ENCODE assay signal across 2 cellular contexts in the genomic region with DNA sequence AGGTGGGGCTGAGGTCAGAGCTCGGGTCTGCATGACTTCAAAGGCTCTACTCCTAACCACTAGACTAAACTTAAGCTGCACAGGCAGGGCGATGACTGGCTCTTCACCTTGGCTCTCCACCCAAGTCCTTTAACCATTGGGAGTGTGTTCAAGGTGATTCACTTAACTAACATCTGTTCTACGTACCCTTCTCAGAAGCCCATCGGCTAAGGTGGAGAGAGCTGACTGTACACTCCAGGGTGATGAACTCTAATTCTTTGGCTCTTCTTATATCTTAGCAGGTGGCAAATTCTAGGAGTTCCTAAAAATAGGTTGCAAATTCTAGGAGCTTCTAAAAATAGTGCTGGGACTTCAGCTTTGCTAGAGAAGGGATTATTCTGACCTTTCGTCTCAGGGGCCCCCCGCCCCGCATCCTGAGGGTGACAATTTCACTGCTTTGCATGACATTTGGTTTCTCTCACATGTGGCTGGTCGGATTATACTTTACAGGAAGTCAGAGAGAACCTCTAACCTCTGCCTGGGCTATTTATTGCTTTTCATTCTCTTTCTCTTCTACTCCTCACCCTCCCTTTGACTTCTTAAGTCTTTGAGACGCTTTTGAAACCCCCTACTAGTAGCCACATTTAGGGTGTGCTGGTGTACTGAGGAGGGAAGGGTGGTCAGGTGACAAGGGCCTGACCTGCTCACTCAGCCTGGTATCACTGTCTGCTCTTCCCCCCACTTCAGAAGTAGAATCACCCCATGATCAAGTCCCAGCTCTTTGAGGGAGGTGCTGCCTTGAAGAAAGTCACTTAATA.
TF ChIP-seq lines count a peak whose summit lies in the region.

No MANE protein-coding gene starts in this region.

TF ChIP-seq in WTC11, 78 proteins besides CTCF, POLR2A, EP300 and RAD21 (continued from another document):
- TF ChIP-seq, protein P1, sequence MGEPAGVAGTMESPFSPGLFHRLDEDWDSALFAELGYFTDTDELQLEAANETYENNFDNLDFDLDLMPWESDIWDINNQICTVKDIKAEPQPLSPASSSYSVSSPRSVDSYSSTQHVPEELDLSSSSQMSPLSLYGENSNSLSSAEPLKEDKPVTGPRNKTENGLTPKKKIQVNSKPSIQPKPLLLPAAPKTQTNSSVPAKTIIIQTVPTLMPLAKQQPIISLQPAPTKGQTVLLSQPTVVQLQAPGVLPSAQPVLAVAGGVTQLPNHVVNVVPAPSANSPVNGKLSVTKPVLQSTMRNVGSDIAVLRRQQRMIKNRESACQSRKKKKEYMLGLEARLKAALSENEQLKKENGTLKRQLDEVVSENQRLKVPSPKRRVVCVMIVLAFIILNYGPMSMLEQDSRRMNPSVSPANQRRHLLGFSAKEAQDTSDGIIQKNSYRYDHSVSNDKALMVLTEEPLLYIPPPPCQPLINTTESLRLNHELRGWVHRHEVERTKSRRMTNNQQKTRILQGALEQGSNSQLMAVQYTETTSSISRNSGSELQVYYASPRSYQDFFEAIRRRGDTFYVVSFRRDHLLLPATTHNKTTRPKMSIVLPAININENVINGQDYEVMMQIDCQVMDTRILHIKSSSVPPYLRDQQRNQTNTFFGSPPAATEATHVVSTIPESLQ (CRISPR knock-in tag; IDR thresholded peaks at IDR 0.05) = no peak
- TF ChIP-seq NR3C1 (CRISPR knock-in tag; conservative IDR thresholded peaks at IDR 0.05; ENCODE audit: low read depth) (no peak), ZNF671 (CRISPR knock-in tag; IDR thresholded peaks at IDR 0.05) (no peak), HMGA2 (CRISPR knock-in tag; IDR thresholded peaks at IDR 0.05) (no peak), ZNF219 (CRISPR knock-in tag; IDR thresholded peaks at IDR 0.05; ENCODE audit: borderline replicate concordance) (no peak), RORB (CRISPR knock-in tag; IDR thresholded peaks at IDR 0.05) (no peak), ZBTB21 (CRISPR knock-in tag; IDR thresholded peaks at IDR 0.05; ENCODE audit: borderline replicate concordance) (no peak), ATF1 (CRISPR knock-in tag; IDR thresholded peaks at IDR 0.05) (no peak), CREM (CRISPR knock-in tag; IDR thresholded peaks at IDR 0.05) (no peak), ERG (CRISPR knock-in tag; IDR thresholded peaks at IDR 0.05) (no peak), NR1H2 (CRISPR knock-in tag; IDR thresholded peaks at IDR 0.05) (no peak), FOXJ3 (CRISPR knock-in tag; IDR thresholded peaks at IDR 0.05; ENCODE audit: borderline replicate concordance) (no peak)
TF ChIP-seq in WTC11: peak in this region for 0.

TF ChIP-seq in SK-N-SH treated with all-trans-retinoic acid at 6 μM for 48 hours, 23 proteins besides CTCF, POLR2A, EP300 and RAD21 (continued from another document):
- TF ChIP-seq, protein P2, sequence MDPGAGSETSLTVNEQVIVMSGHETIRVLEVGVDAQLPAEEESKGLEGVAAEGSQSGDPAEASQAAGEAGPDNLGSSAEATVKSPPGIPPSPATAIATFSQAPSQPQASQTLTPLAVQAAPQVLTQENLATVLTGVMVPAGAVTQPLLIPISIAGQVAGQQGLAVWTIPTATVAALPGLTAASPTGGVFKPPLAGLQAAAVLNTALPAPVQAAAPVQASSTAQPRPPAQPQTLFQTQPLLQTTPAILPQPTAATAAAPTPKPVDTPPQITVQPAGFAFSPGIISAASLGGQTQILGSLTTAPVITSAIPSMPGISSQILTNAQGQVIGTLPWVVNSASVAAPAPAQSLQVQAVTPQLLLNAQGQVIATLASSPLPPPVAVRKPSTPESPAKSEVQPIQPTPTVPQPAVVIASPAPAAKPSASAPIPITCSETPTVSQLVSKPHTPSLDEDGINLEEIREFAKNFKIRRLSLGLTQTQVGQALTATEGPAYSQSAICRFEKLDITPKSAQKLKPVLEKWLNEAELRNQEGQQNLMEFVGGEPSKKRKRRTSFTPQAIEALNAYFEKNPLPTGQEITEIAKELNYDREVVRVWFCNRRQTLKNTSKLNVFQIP (CRISPR knock-in tag; IDR thresholded peaks at IDR 0.05; ENCODE audit: borderline replicate concordance, low read depth) = no peak
- no peak for TF ChIP-seq ZFP30 (CRISPR knock-in tag; IDR thresholded peaks at IDR 0.05)
- TF ChIP-seq ZNF70 (CRISPR knock-in tag; IDR thresholded peaks at IDR 0.05) = no peak
- TF ChIP-seq, protein P3, sequence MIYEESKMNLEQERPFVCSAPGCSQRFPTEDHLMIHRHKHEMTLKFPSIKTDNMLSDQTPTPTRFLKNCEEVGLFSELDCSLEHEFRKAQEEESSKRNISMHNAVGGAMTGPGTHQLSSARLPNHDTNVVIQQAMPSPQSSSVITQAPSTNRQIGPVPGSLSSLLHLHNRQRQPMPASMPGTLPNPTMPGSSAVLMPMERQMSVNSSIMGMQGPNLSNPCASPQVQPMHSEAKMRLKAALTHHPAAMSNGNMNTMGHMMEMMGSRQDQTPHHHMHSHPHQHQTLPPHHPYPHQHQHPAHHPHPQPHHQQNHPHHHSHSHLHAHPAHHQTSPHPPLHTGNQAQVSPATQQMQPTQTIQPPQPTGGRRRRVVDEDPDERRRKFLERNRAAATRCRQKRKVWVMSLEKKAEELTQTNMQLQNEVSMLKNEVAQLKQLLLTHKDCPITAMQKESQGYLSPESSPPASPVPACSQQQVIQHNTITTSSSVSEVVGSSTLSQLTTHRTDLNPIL (CRISPR knock-in tag; IDR thresholded peaks at IDR 0.05; ENCODE audit: low read depth) = no peak
- TF ChIP-seq TCF4 (CRISPR knock-in tag; IDR thresholded peaks at IDR 0.05; ENCODE audit: borderline replicate concordance) = no peak
- no peak for TF ChIP-seq OSR1 (CRISPR knock-in tag; IDR thresholded peaks at IDR 0.05)
- TF ChIP-seq ZNF8 (CRISPR knock-in tag; IDR thresholded peaks at IDR 0.05) = no peak
- TF ChIP-seq ZNF565 (CRISPR knock-in tag; conservative IDR thresholded peaks at IDR 0.05; ENCODE audit: low read depth) = no peak
TF ChIP-seq in SK-N-SH treated with all-trans-retinoic acid at 6 μM for 48 hours: peak in this region for 0.
